Comparison of ENCODE assay signal across 1 cellular context in genomic region chr1:205249651-205250050, GRCh38.
TF ChIP-seq lines count a peak whose summit lies in the region.

No MANE protein-coding gene starts in this region.

TF ChIP-seq in WTC11, 78 proteins besides CTCF, POLR2A, EP300 and RAD21 (continued from another document):
- TF ChIP-seq IRF1 (CRISPR knock-in tag; IDR thresholded peaks at IDR 0.05) (no peak), ERG (CRISPR knock-in tag; IDR thresholded peaks at IDR 0.05) (no peak), CREB1 (CRISPR knock-in tag; IDR thresholded peaks at IDR 0.05) (no peak), ZNF425 (CRISPR knock-in tag; conservative IDR thresholded peaks at IDR 0.05) (no peak), ZNF121 (CRISPR knock-in tag; IDR thresholded peaks at IDR 0.05) (no peak), NFE2L1 (CRISPR knock-in tag; IDR thresholded peaks at IDR 0.05) (no peak), EMX1 (CRISPR knock-in tag; IDR thresholded peaks at IDR 0.05) (no peak), TP53 (CRISPR knock-in tag; IDR thresholded peaks at IDR 0.05) (no peak), PRRX2 (CRISPR knock-in tag; IDR thresholded peaks at IDR 0.05) (no peak), ZNF423 (CRISPR knock-in tag; IDR thresholded peaks at IDR 0.05) (no peak)
